ENCODE assay signal across 23 cellular contexts in the genomic region with DNA sequence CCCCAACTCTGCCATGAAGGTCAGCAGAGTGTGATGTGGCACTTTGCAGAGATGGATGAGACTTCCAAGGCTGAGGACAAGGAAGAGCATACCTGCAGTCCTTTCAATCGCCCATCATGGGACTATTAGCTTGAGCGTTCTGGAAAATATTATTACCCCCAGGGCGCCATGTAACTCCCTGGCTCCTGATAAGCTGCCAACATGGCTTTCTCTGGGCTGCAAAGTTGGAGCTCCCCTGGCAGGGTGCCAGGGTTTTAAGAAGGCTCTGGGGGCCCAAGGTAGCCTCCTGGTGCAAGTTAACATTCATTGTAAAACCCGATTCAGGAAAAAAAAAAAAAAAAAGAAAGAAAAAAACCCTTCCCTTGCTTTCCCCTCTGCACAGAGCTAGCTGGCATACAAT.
DNase-seq lines count a peak whose midpoint lies in the region; ATAC-seq, FAIRE-seq and TF ChIP-seq lines count a peak whose summit lies in the region.
"Had no signal": no experiment of that assay in that cellular context is flagged by ENCODE, and none has a peak within 500 bp of the region (broad histone marks: within the 10 kb centered on the region; RNA-seq: fewer than 3 reads in every experiment).

No MANE protein-coding gene starts in this region.

- H3K4me1 Mint-ChIP-seq in HFFc6 (ENCODE audit: low read depth) = peaks cover 89% of the 10 kb centered on the region
- H3K4me1 Mint-ChIP-seq: activated naive CD4-positive, alpha-beta T cell treated with anti-CD3 and anti-CD28 coated beads, Interleukin-2, amount 10 ng/mL, durations not matched to agents 7 days and 5 days had no signal

- peaks cover 70% of the 10 kb centered on the region for H3K79me2 ChIP-seq in hepatocyte

- H3K27me3 Mint-ChIP-seq in HFFc6 (ENCODE audit: insufficient read depth) = peaks cover 1% of the 10 kb centered on the region; the same call in 1 of the 2 replicates
- H3K27me3 Mint-ChIP-seq: activated CD8-positive, alpha-beta T cell treated with anti-CD3 and anti-CD28 coated beads for 36 hours; activated naive CD4-positive, alpha-beta T cell treated with anti-CD3 and anti-CD28 coated beads, Interleukin-2, amount 10 ng/mL, durations not matched to agents 7 days and 5 days; activated T-cell treated with anti-CD3 and anti-CD28 coated beads, Interleukin-2, amount 50 U/mL, for 24 hours had no signal

- H3K27ac Mint-ChIP-seq in HFFc6 = 0 out of 2 replicates have a peak overlapping the region, but pooled peaks have one; percentile 51
- H3K27ac Mint-ChIP-seq: activated CD8-positive, alpha-beta T cell treated with anti-CD3 and anti-CD28 coated beads for 36 hours; activated naive CD4-positive, alpha-beta T cell treated with anti-CD3 and anti-CD28 coated beads, Interleukin-2, amount 10 ng/mL, durations not matched to agents 7 days and 5 days; activated T-cell treated with anti-CD3 and anti-CD28 coated beads, Interleukin-2, amount 50 U/mL, for 24 hours; CD8-positive, alpha-beta T cell; T-helper 2 cell treated with Interferon-gamma antibody and Interleukin-4, amounts not matched to agents 5 μg/mL and 100 μg/mL, for 36 hours had no signal

- no peak for FAIRE-seq in small intestine (lab: Jason Lieb, UNC)
- FAIRE-seq: GM18507 had no signal

- peak overlapping the region; percentile 37 for H3K4me2 ChIP-seq in hepatocyte
- H3K4me2 ChIP-seq: PC-9 had no signal

- no peaks in the 10 kb centered on the region for H3K9me3 ChIP-seq in hepatocyte (ENCODE audit: low read depth)
- H3K9me3 ChIP-seq in small intestine (ENCODE audit: control insufficient read depth, low read depth) = no peaks in the 10 kb centered on the region
- H3K9me3 ChIP-seq: ascending aorta, lower lobe of right lung, neutrophil, SJSA1, testis had no signal

- H3K4me1 ChIP-seq in hepatocyte (ENCODE audit: insufficient read depth) = peaks cover 24% of the 10 kb centered on the region
- H3K4me1 ChIP-seq in small intestine (ENCODE audit: control insufficient read depth in 2 of 2, insufficient read depth in 1 of 2, low read depth in 1 of 2, low read length in 1 of 2) = peaks cover 0 to 2% of the 10 kb centered on the region in 2 donors

- peak; percentile 57 for DNase-seq in D341Med (ENCODE audit: low spot score)
- DNase-seq in HFFc6 = no peak
- peak; percentile 87 for DNase-seq in NCI-H446 treated with DMSO at 0.1 percent for 48 hours (lab: John Stamatoyannopoulos, UW)
- no peak for DNase-seq in hepatocyte (ENCODE audit: low spot score)
- DNase-seq in HK-2 (ENCODE audit: unreplicated experiment) = no peak
- no peak for DNase-seq in small intestine
- DNase-seq in stimulated activated naive CD4-positive, alpha-beta T cell (lab: John Stamatoyannopoulos, UW) = no peak
- DNase-seq: activated CD8-positive, alpha-beta T cell treated with anti-CD3 and anti-CD28 coated beads for 36 hours; activated naive CD4-positive, alpha-beta T cell treated with anti-CD3 and anti-CD28 coated beads, Interleukin-2, amount 10 ng/mL, durations not matched to agents 7 days and 5 days; activated T-cell treated with anti-CD3 and anti-CD28 coated beads, Interleukin-2, amount 50 U/mL, for 24 hours; CD8-positive, alpha-beta T cell; effector memory CD4-positive, alpha-beta T cell; lower lobe of right lung; NCI-H187; NCI-H526 treated with DMSO at 0.1 percent for 48 hours; PC-9; testis had no signal

- H3K36me3 ChIP-seq in hepatocyte (replicated peaks; ENCODE audit: insufficient read depth, low read depth) (no peaks in the 10 kb centered on the region), small intestine (ENCODE audit: control insufficient read depth in 2 of 2, insufficient read depth in 2 of 2, low read length in 2 of 2) (no peaks in the 10 kb centered on the region)
- H3K36me3 ChIP-seq: ascending aorta, lower lobe of right lung, neutrophil, SJSA1 had no signal

- no peaks in the 10 kb centered on the region for H4K20me1 ChIP-seq in hepatocyte (ENCODE audit: insufficient read depth, poor library complexity, severe bottlenecking)

- no peak overlapping the region for H3K4me3 ChIP-seq in hepatocyte
- no peak overlapping the region for H3K4me3 ChIP-seq in small intestine (ENCODE audit: low read depth in 1 of 2, low read length in 2 of 2)
- H3K4me3 ChIP-seq: ascending aorta, lower lobe of right lung, PC-9, SJSA1, testis had no signal

- H3K4me3 Mint-ChIP-seq in HFFc6 = peak overlapping the region; percentile 24; the same call in 1 of the 2 replicates
- H3K4me3 Mint-ChIP-seq: activated CD8-positive, alpha-beta T cell treated with anti-CD3 and anti-CD28 coated beads for 36 hours; activated naive CD4-positive, alpha-beta T cell treated with anti-CD3 and anti-CD28 coated beads, Interleukin-2, amount 10 ng/mL, durations not matched to agents 7 days and 5 days; activated T-cell treated with anti-CD3 and anti-CD28 coated beads, Interleukin-2, amount 50 U/mL, for 24 hours; CD8-positive, alpha-beta T cell; T-helper 2 cell treated with Interferon-gamma antibody and Interleukin-4, amounts not matched to agents 5 μg/mL and 100 μg/mL, for 36 hours had no signal

- WGBS in hepatocyte (ENCODE audit: low lambda C conversion rate, missing lambda C conversion rate) = 62% methylated on average over 4 of the region's 4 CpGs
- WGBS in small intestine, 3 donors = 78 to 85% (median 82%) methylated on average over 4 of the region's 4 CpGs

- no peaks in the 10 kb centered on the region for H3K27me3 ChIP-seq in hepatocyte
- no peaks in the 10 kb centered on the region for H3K27me3 ChIP-seq in small intestine (ENCODE audit: control insufficient read depth in 2 of 2, insufficient read depth in 2 of 2, low read length in 2 of 2)
- H3K27me3 ChIP-seq: ascending aorta, neutrophil, SJSA1, testis had no signal

- H3K9me2 ChIP-seq in hepatocyte (replicated peaks; ENCODE audit: insufficient read depth) = no peaks in the 10 kb centered on the region

- H2AFZ ChIP-seq in hepatocyte = no peak overlapping the region
- H2AFZ ChIP-seq: PC-9 had no signal

- TF ChIP-seq CTCF in HFFc6 (IDR thresholded peaks at IDR 0.05) = no peak
- TF ChIP-seq CTCF in hepatocyte (IDR thresholded peaks at IDR 0.05; ENCODE audit: poor library complexity) = no peak

- peaks cover 21% of the 10 kb centered on the region for H3K36me3 Mint-ChIP-seq in HFFc6 (ENCODE audit: low read depth)
- H3K36me3 Mint-ChIP-seq: activated naive CD4-positive, alpha-beta T cell treated with anti-CD3 and anti-CD28 coated beads, Interleukin-2, amount 10 ng/mL, durations not matched to agents 7 days and 5 days; CD8-positive, alpha-beta T cell had no signal

- peaks cover 6% of the 10 kb centered on the region for H3K9me3 Mint-ChIP-seq in HFFc6
- H3K9me3 Mint-ChIP-seq: activated CD8-positive, alpha-beta T cell treated with anti-CD3 and anti-CD28 coated beads for 36 hours; activated naive CD4-positive, alpha-beta T cell treated with anti-CD3 and anti-CD28 coated beads, Interleukin-2, amount 10 ng/mL, durations not matched to agents 7 days and 5 days; activated T-cell treated with anti-CD3 and anti-CD28 coated beads, Interleukin-2, amount 50 U/mL, for 24 hours; CD8-positive, alpha-beta T cell; T-helper 2 cell treated with Interferon-gamma antibody and Interleukin-4, amounts not matched to agents 5 μg/mL and 100 μg/mL, for 36 hours had no signal

- H3K27ac ChIP-seq in hepatocyte (peak overlapping the region; percentile 17), small intestine (ENCODE audit: low read depth in 1 of 2, low read length in 1 of 2) (no peak overlapping the region)
- H3K27ac ChIP-seq: ascending aorta, lower lobe of right lung, neutrophil, PC-9, SJSA1, testis had no signal

- no peak for ATAC-seq in GM21717 (IDR thresholded peaks at IDR 0.05; ENCODE audit: unreplicated experiment)
- ATAC-seq: activated CD8-positive, alpha-beta T cell treated with anti-CD3 and anti-CD28 coated beads for 36 hours; CD8-positive, alpha-beta T cell; lower lobe of right lung had no signal

Comparison
In these comparisons a context has a peak if more than half of its experiments do, and no peak if none do; other contexts are left out.
1. DNase-seq: peak in D341Med (single experiment) and NCI-H446 treated with DMSO at 0.1 percent for 48 hours (single experiment); none in HFFc6 (single experiment), hepatocyte (single experiment), HK-2 (single experiment), small intestine (single experiment) and stimulated activated naive CD4-positive, alpha-beta T cell (0 of 6).